24 cellular contexts compared by ENCODE assay signal in the genomic region with DNA sequence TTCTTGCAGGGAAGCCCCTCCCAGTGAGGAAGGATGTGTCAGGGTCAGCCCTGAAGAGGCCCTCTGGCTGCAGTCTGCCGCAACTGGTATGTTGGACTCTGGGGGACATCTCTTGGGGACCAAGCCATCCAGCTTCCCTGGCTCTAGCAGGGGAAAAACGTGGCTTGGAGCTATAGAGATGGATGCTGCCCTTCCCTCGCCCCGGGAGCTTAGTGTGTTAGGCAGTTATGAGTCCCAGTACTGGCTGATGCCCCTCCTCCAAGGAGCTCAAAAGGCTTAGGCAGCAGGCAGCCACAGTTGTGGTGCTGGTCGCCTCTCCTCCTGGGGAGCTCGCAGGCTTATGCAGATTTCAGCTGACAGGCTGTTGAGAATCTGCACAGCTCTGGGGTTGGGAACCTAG.
"Had no signal": no experiment of that assay in that cellular context is flagged by ENCODE, and none has a peak within 500 bp of the region (broad histone marks: within the 10 kb centered on the region; RNA-seq: fewer than 3 reads in every experiment).

No MANE protein-coding gene starts in this region.

- H3K36me3 ChIP-seq: left lung, ovary, right atrium auricular region, right lobe of liver, tibial nerve, uterus had no signal

- H3K27ac ChIP-seq: left lung, ovary, right atrium auricular region, right lobe of liver, tibial nerve, uterus had no signal

- DNase-seq: hypothalamus; immature natural killer cell; kidney; left colon; left lung; mesendoderm; naive B cell; ovary; right lobe of liver; stimulated activated CD4-positive, alpha-beta T cell treated with anti-CD3 and anti-CD28 coated beads, Interleukin-1b, Interleukin-23, amount 100 ng/mL, for 48 hours; stimulated activated CD4-positive, alpha-beta T cell treated with anti-CD3 and anti-CD28 coated beads, Interleukin-2, amount 100 ng/mL, for 48 hours; stimulated activated CD4-positive, alpha-beta T cell treated with anti-CD3 and anti-CD28 coated beads, Interleukin-4, amount 100 ng/mL, for 4 hours; stimulated activated CD8-positive, alpha-beta memory T cell treated with anti-CD3 and anti-CD28 coated beads, Interleukin-4, amount 100 ng/mL, for 48 hours; stimulated activated naive CD4-positive, alpha-beta T cell treated with Interleukin-2 at 50 U/mL for 16 hours; stimulated activated naive CD8-positive, alpha-beta T cell treated with anti-CD3 and anti-CD28 coated beads, Interleukin-15, amount 100 ng/mL, for 72 hours; substantia nigra; uterus had no signal

- H3K4me2 ChIP-seq: smooth muscle cell had no signal

- H3K27me3 ChIP-seq: left lung, ovary, right atrium auricular region, right lobe of liver, tibial nerve, uterus had no signal

- FAIRE-seq: islet of Langerhans, kidney had no signal

- ATAC-seq: left colon; left lung; natural killer cell treated with Interleukin-12 subunit alpha and Interleukin-12 subunit beta and Interleukin-15 and Interleukin-18, amount 100 ng/mL, for 72 hours; right lobe of liver; stimulated activated memory B cell treated with anti-CD40 and anti-IgM and Interleukin-4, amounts not matched to agents 10 μg/mL and 1 μg/mL and 100 μg/mL, for 72 hours; stimulated activated naive CD8-positive, alpha-beta T cell treated with anti-CD3 and anti-CD28 coated beads, Interleukin-15, amount 100 ng/mL, for 72 hours had no signal

- H3K4me1 ChIP-seq: left lung, right atrium auricular region, right lobe of liver, tibial nerve, uterus had no signal

- H3K9me3 ChIP-seq: right lobe of liver, uterus had no signal

- H3K4me3 ChIP-seq: left lung, lung, ovary, right atrium auricular region, right lobe of liver, smooth muscle cell, tibial nerve, uterus had no signal
